In the genomic region with DNA sequence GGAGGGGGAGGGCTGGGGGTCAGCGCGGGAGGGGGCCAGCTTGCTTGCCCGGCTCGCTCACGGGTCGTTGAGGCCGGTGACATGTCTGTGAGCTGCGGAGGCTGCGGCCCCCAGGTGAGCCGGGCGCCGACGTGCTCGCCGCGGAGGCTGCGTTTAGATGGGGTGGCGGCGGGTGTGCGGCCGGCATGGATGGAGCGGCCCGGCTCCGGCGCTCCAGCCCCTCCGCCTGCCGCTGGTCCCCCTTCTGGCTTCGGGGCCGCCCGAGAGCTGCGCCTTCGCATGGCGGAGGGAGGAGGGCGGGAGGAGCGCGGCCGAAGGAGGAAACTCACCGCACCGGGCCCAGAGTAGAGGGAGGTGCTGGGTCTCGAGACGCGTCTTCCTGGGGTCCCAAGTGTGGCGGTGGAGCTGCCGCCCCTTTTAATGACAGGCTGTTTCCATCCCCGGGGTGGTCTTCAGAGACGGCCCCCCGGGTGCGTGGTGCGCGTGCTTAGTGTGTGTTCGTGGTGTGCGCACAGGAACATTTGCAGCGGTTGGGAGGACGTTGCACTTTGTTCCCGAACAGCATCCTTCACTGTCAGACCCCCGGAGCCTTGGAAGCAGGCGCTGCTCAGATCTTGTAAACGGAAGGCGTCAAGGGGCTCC, we compare ENCODE assay signal across 1 cellular context.
A peak's percentile ranks its signal among the peaks of the same experiment; 100 is the strongest.
TF ChIP-seq lines count a peak whose summit lies in the region.

A gene with protein sequence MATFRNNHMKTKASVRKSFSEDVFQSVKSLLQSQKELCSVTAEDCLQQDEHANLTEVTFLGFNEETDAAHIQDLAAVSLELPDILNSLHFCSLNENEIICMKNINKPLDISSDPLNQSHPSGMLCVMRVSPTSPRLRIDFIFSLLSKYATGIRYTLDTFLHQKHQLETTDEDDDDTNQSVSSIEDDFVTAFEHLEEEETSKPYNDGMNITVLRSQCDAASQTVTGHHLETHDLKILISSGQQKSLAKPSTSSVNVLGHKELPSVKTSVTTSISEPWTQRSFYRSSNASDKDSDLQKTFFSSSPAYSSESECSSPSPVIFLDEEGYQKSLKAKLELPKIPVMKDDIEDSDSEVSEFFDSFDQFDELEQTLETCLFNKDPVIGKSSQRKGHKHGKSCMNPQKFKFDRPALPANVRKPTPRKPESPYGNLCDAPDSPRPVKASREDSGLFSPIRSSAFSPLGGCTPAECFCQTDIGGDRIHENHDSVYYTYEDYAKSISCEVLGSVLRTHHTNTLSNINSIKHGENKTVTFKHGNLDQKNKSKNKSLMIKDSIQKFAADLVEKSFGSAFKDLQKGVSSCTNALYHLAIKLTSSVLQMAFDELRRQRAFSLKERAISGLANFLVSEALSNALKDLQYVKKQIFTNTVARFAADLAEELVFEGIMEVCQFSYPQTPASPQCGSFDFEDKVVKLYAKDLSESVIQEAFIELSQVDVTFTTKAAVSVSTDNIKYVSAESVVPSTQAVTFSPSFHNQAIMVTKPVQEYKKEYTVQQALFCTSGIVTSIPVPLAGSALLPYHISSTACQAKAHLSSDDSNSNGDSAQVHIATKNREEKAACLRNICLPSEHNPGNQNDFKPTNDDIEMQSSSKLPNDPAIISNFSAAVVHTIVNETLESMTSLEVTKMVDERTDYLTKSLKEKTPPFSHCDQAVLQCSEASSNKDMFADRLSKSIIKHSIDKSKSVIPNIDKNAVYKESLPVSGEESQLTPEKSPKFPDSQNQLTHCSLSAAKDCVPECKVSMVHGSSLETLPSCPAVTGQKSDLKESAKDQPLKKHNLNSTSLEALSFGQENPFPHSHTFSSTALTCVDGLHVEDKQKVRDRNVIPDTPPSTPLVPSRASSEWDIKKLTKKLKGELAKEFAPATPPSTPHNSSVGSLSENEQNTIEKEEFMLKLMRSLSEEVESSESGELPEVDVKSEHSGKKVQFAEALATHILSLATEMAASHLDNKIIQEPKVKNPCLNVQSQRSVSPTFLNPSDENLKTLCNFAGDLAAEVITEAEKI (N-terminal part only) (plus strand): TSS at position 38 of the 642 bp plus-strand sequence. CDS start 14,197 bp downstream, outside the sequence.

TF ChIP-seq in A549, 52 proteins besides CTCF, POLR2A, EP300 and RAD21 (continued from another document):
- TF ChIP-seq, protein P1, sequence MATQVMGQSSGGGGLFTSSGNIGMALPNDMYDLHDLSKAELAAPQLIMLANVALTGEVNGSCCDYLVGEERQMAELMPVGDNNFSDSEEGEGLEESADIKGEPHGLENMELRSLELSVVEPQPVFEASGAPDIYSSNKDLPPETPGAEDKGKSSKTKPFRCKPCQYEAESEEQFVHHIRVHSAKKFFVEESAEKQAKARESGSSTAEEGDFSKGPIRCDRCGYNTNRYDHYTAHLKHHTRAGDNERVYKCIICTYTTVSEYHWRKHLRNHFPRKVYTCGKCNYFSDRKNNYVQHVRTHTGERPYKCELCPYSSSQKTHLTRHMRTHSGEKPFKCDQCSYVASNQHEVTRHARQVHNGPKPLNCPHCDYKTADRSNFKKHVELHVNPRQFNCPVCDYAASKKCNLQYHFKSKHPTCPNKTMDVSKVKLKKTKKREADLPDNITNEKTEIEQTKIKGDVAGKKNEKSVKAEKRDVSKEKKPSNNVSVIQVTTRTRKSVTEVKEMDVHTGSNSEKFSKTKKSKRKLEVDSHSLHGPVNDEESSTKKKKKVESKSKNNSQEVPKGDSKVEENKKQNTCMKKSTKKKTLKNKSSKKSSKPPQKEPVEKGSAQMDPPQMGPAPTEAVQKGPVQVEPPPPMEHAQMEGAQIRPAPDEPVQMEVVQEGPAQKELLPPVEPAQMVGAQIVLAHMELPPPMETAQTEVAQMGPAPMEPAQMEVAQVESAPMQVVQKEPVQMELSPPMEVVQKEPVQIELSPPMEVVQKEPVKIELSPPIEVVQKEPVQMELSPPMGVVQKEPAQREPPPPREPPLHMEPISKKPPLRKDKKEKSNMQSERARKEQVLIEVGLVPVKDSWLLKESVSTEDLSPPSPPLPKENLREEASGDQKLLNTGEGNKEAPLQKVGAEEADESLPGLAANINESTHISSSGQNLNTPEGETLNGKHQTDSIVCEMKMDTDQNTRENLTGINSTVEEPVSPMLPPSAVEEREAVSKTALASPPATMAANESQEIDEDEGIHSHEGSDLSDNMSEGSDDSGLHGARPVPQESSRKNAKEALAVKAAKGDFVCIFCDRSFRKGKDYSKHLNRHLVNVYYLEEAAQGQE (IDR thresholded peaks at IDR 0.05), result peak; percentile 65; the same call in 1 of the 2 replicates
- no peak for TF ChIP-seq RFX5 (IDR thresholded peaks at IDR 0.05)
- TF ChIP-seq RARB (CRISPR knock-in tag; IDR thresholded peaks at IDR 0.05), result no peak
- TF ChIP-seq MAZ (IDR thresholded peaks at IDR 0.05; ENCODE audit: borderline replicate concordance, low read depth, low read length), result no peak
- no peak for TF ChIP-seq HOXB5 (CRISPR knock-in tag; IDR thresholded peaks at IDR 0.05)
- TF ChIP-seq, protein P2, sequence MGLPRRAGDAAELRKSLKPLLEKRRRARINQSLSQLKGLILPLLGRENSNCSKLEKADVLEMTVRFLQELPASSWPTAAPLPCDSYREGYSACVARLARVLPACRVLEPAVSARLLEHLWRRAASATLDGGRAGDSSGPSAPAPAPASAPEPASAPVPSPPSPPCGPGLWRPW (IDR thresholded peaks at IDR 0.05), result no peak
- peak in 1 of 2 experiments; percentile 38; a peak in 2 of 5 replicates for TF ChIP-seq JUN (IDR thresholded peaks at IDR 0.05)
- TF ChIP-seq NPAS2 (CRISPR knock-in tag; IDR thresholded peaks at IDR 0.05; ENCODE audit: borderline replicate concordance), result no peak
- TF ChIP-seq POLR2AphosphoS2 (conservative IDR thresholded peaks at IDR 0.05; ENCODE audit: low read length), result no peak
- 0 out of 2 replicates have a peak, but pooled peaks have one; percentile 5 for TF ChIP-seq GATA3 (IDR thresholded peaks at IDR 0.05; ENCODE audit: borderline replicate concordance)
- no peak for TF ChIP-seq ZSCAN20 (CRISPR knock-in tag; IDR thresholded peaks at IDR 0.05)
- no peak for TF ChIP-seq FOXS1 (CRISPR knock-in tag; IDR thresholded peaks at IDR 0.05)
- no peak for TF ChIP-seq NR3C1 (IDR thresholded peaks at IDR 0.05)
- peak; percentile 55; the same call in 1 of the 2 replicates for TF ChIP-seq PHF8 (IDR thresholded peaks at IDR 0.05; ENCODE audit: borderline replicate concordance, low read depth)
